In genomic region chr3:44887101-44887500, GRCh38 we compare ENCODE assay signal across 16 cellular contexts. TPM values are rescaled to one million over a fixed set of nuclear protein-coding genes. Genes with fewer than 3 reads are reported as not detected.
DNase-seq lines count a peak whose midpoint lies in the region; ATAC-seq and TF ChIP-seq lines count a peak whose summit lies in the region.
"Had no signal": no experiment of that assay in that cellular context is flagged by ENCODE, and none has a peak within 500 bp of the region (broad histone marks: within the 10 kb centered on the region; RNA-seq: fewer than 3 reads in every experiment).

No MANE protein-coding gene starts in this region.

- H3K4me2 ChIP-seq in PC-3 (ENCODE audit: low read length) (peak overlapping the region; percentile 73), neuronal stem cell (ENCODE audit: insufficient read depth, low read length, poor library complexity, severe bottlenecking) (no peak overlapping the region)

- H3K14ac ChIP-seq in neuronal stem cell (ENCODE audit: low read length), result peak overlapping the region; percentile 15

- no peak overlapping the region for H2AFZ ChIP-seq in ACC112 (ENCODE audit: low read length, unreplicated experiment)
- H2AFZ ChIP-seq in PC-3 (ENCODE audit: low read length), result 0 out of 2 replicates have a peak overlapping the region, but pooled peaks have one; percentile 37
- H2AFZ ChIP-seq in neuronal stem cell (ENCODE audit: low read length), result no peak overlapping the region

- no peak overlapping the region for H2BK12ac ChIP-seq in neuronal stem cell (ENCODE audit: low read length)

- no peaks in the 10 kb centered on the region for H3F3A ChIP-seq in PC-3 (ENCODE audit: low read length, unreplicated experiment)

- H3K27me3 ChIP-seq in ACC112 (ENCODE audit: insufficient read depth, low read length) (no peaks in the 10 kb centered on the region), PC-3 (ENCODE audit: low read length) (no peaks in the 10 kb centered on the region), neuronal stem cell (ENCODE audit: control insufficient read depth in 3 of 3, insufficient read depth in 3 of 3, low read depth in 1 of 3, low read length in 3 of 3) (peaks cover 0 to 5% (median 0%) of the 10 kb centered on the region in 3 experiments)
- H3K27me3 ChIP-seq: Peyer's patch had no signal

- H3K18ac ChIP-seq in neuronal stem cell (ENCODE audit: low read length), result no peak overlapping the region

- no peak overlapping the region for H2AK5ac ChIP-seq in neuronal stem cell (ENCODE audit: low read depth, low read length)

- H4K91ac ChIP-seq in neuronal stem cell (ENCODE audit: low read depth, low read length, poor library complexity), result no peak overlapping the region

- no peak overlapping the region for H4K8ac ChIP-seq in neuronal stem cell (ENCODE audit: low read depth, low read length)

- POLR2A ChIA-PET in PC-3 (lab: Charles Lee; ENCODE audit: unreplicated experiment), result interaction anchor here (0.6 kb wide), 3 partner anchors 34 to 1265 kb away, joined by 3 read pairs; partner anchors contain the start of gene ANO10

- H3K9me2 ChIP-seq in PC-3 (replicated peaks; ENCODE audit: low read length), result no peaks in the 10 kb centered on the region

- H3K4me1 ChIP-seq in ACC112 (ENCODE audit: control insufficient read depth, insufficient read depth, low read length, unreplicated experiment) (peaks cover 42% of the 10 kb centered on the region), PC-3 (ENCODE audit: insufficient read depth, low read length) (peaks cover 49% of the 10 kb centered on the region), neuronal stem cell (ENCODE audit: control insufficient read depth in 2 of 2, insufficient read depth in 1 of 2, low read depth in 1 of 2, low read length in 2 of 2) (no peaks in the 10 kb centered on the region)
- H3K4me1 ChIP-seq: Peyer's patch had no signal

- DNase-seq in PC-3 (no peak), choroid plexus epithelial cell (ENCODE audit: low read depth) (peak; percentile 16), neuronal stem cell (ENCODE audit: low spot score) (no peak), H4 (ENCODE audit: low spot score) (no peak), UCSD-AML1 (lab: John Stamatoyannopoulos, UW; ENCODE audit: unreplicated experiment) (no peak), cerebellum (ENCODE audit: low spot score) (no peak)
- no peak for DNase-seq in activated CD8-positive, alpha-beta memory T cell treated with anti-CD3 and anti-CD28 coated beads, Interleukin-2, amount 50 U/mL, for 4 hours
- DNase-seq: COR-L47, NCI-H1436, NCI-H2081, NCI-H510A, NCI-H82, Peyer's patch, SIG-M5 had no signal

- H2BK120ac ChIP-seq in neuronal stem cell (ENCODE audit: low read depth, low read length), result no peak overlapping the region

- H2BK15ac ChIP-seq in neuronal stem cell (ENCODE audit: low read length), result no peak overlapping the region

- H3K23ac ChIP-seq in neuronal stem cell (ENCODE audit: low read depth, low read length, poor library complexity), result no peak overlapping the region

- H3K27ac ChIP-seq in ACC112 (ENCODE audit: low read depth, low read length) (peak overlapping the region; percentile 63), PC-3 (ENCODE audit: low read length) (peak overlapping the region; percentile 96), neuronal stem cell (replicated peaks; ENCODE audit: low read length) (no peak overlapping the region)
- H3K27ac ChIP-seq: HL-60, Peyer's patch had no signal

- H3K79me1 ChIP-seq in neuronal stem cell (ENCODE audit: low read depth, low read length), result no peaks in the 10 kb centered on the region

- no TSS peak for BruUV-seq in PC-3 (replicated peaks; lab: Mats Ljungman, UMichigan)

- intact Hi-C loops in PC-3 (cut with micrococcal nuclease), result loop anchor here (10.0 kb wide), 1 partner anchor 242 kb away; the partner anchor contains the start of gene ZNF35

- H3K4me3 ChIP-seq in ACC112 (ENCODE audit: low read depth, low read length) (no peak overlapping the region), PC-3 (ENCODE audit: low read length) (peak overlapping the region; percentile 24; the same call in 1 of the 2 replicates), choroid plexus epithelial cell (ENCODE audit: low read depth, low read length) (no peak overlapping the region), neuronal stem cell (ENCODE audit: low read length in 2 of 2) (peak overlapping the region in 1 of 2 donors; percentile 52)
- H3K4me3 ChIP-seq: Peyer's patch had no signal

- WGBS in neuronal stem cell (ENCODE audit: extremely low coverage in 2 of 2, insufficient read length in 2 of 2, insufficient replicate concordance in 1 of 2), 2 donors, result no CpG with 5 or more reads among the region's 7 CpGs

- H3K9me3 ChIP-seq in PC-3 (ENCODE audit: low read length) (no peaks in the 10 kb centered on the region), neuronal stem cell (replicated peaks in 1 of 2; ENCODE audit: control insufficient read depth in 2 of 2, insufficient read depth in 1 of 2, low read depth in 1 of 2, low read length in 2 of 2) (no peaks in the 10 kb centered on the region)
- H3K9me3 ChIP-seq: Peyer's patch had no signal

- H4K20me1 ChIP-seq in PC-3 (ENCODE audit: low read length), result no peaks in the 10 kb centered on the region

- no peak overlapping the region for H3K4ac ChIP-seq in neuronal stem cell (ENCODE audit: low read length)

- H2BK5ac ChIP-seq in neuronal stem cell (ENCODE audit: low read length), result no peak overlapping the region

- CTCF ChIA-PET in PC-3 (lab: Charles Lee), result interaction anchor here (0.6 kb wide), 1 partner anchor 106 kb away, joined by 3 read pairs; no protein-coding TSS in a partner anchor

- ATAC-seq in PC-3, result no peak

- TF ChIP-seq CTCF in PC-3 (conservative IDR thresholded peaks at IDR 0.05; ENCODE audit: low read depth, low read length) (no peak), choroid plexus epithelial cell (conservative IDR thresholded peaks at IDR 0.05; ENCODE audit: low read depth, low read length) (no peak)

- H3K36me3 ChIP-seq in ACC112 (ENCODE audit: insufficient read depth, low read length) (no peaks in the 10 kb centered on the region), PC-3 (ENCODE audit: low read depth, low read length) (no peaks in the 10 kb centered on the region), neuronal stem cell (replicated peaks in 1 of 2; ENCODE audit: control insufficient read depth in 2 of 2, insufficient read depth in 2 of 2, low read length in 2 of 2) (no peaks in the 10 kb centered on the region)
- H3K36me3 ChIP-seq: Peyer's patch had no signal

- H3K79me2 ChIP-seq in ACC112 (ENCODE audit: control insufficient read depth, insufficient read depth, low read length, unreplicated experiment), result no peaks in the 10 kb centered on the region
- H3K79me2 ChIP-seq in PC-3 (ENCODE audit: low read length), result no peaks in the 10 kb centered on the region

- H3K9ac ChIP-seq in PC-3 (ENCODE audit: low read length) (peak overlapping the region; percentile 73), neuronal stem cell (ENCODE audit: low read depth, low read length, poor library complexity) (no peak overlapping the region)

RNA-seq across cellular contexts. Expression of gene TGM4, which starts 12.7 kb away (rescaled TPM):
- total RNA-seq in PC-3 (2014; rRNA removed) (0.46 and 1.2 TPM in 2 replicates), cerebellum (not detected)
- 0.07 TPM for polyA plus RNA-seq in neuronal stem cell (2013, experiment 1 of 2)
- 0.08 TPM for polyA plus RNA-seq in neuronal stem cell (2013, experiment 2 of 2)
- 1.2 TPM in 1 of 2 replicates, not detected in the other for total RNA-seq in H4 (2014; rRNA removed; shearing (Covaris generic))
- total RNA-seq: Peyer's patch had no signal

RNA-seq across cellular contexts. Expression of gene TMEM42, which starts 25.4 kb away (rescaled TPM):
- total RNA-seq in PC-3 (2014; rRNA removed) (6.3 and 10.2 TPM in 2 replicates), cerebellum (4.9 TPM)
- polyA plus RNA-seq in neuronal stem cell (2013, experiment 1 of 2), result 24.1 TPM
- polyA plus RNA-seq in neuronal stem cell (2013, experiment 2 of 2), result 24.5 TPM
- total RNA-seq in H4 (2014; rRNA removed; shearing (Covaris generic)), result 4.3 and 5.4 TPM in 2 replicates
